Comparison of ENCODE assay signal across 24 cellular contexts in the genomic region with DNA sequence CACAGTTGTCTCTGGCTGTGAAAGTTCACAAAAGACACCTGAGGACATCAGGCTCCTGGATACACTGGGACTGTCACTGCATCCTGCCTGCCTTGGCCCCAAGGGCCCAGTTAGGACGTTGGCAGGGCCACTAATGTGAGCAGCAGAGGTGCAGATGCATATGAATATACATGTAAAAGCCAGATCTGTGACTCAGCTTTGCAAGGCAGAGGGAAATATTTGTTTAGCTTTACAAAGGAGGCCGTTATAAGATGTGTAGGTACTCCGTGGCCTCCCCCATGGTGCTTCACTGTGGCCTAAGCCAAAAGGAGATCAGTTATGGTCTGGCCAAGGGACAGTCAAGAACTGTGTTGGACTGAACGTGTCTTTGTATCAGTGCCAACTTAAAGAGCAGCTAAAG. TPM values are rescaled to one million over a fixed set of nuclear protein-coding genes. Genes with fewer than 3 reads are reported as not detected.
DNase-seq lines count a peak whose midpoint lies in the region; ATAC-seq, FAIRE-seq and TF ChIP-seq lines count a peak whose summit lies in the region.
"Had no signal": no experiment of that assay in that cellular context is flagged by ENCODE, and none has a peak within 500 bp of the region (broad histone marks: within the 10 kb centered on the region; RNA-seq: fewer than 3 reads in every experiment).

No MANE protein-coding gene starts in this region.

- ATAC-seq in left lung, result peak; percentile 35

- H3K4me3 ChIP-seq in bronchial epithelial cell (ENCODE audit: low read depth, low read length) (no peak overlapping the region), left lung (no peak overlapping the region), esophagus squamous epithelium (no peak overlapping the region)

- no peaks in the 10 kb centered on the region for H3K36me3 ChIP-seq in bronchial epithelial cell (ENCODE audit: control insufficient read depth, insufficient read depth, low read length)
- H3K36me3 ChIP-seq in left lung, result no peaks in the 10 kb centered on the region
- peaks cover 0 to 25% (median 0%) of the 10 kb centered on the region in 3 donors for H3K36me3 ChIP-seq in esophagus squamous epithelium

- WGBS in esophagus squamous epithelium, 2 donors, result 53 to 69% methylated on average over 3 of the region's 4 CpGs

- H3K27me3 ChIP-seq in bronchial epithelial cell (ENCODE audit: control insufficient read depth, insufficient read depth, low read length) (no peaks in the 10 kb centered on the region), left lung (no peaks in the 10 kb centered on the region), esophagus squamous epithelium (no peaks in the 10 kb centered on the region)

- no peak for TF ChIP-seq POLR2A in esophagus squamous epithelium (IDR thresholded peaks at IDR 0.05)

- H3K27ac ChIP-seq in left lung, result peak overlapping the region in 1 of 2 donors; percentile 60
- H3K27ac ChIP-seq in esophagus squamous epithelium, result no peak overlapping the region
- H3K27ac ChIP-seq: HL-60 had no signal

- H3K4me1 ChIP-seq in left lung (peaks cover 16 to 30% of the 10 kb centered on the region in 2 donors), esophagus squamous epithelium (peaks cover 0 to 38% (median 4%) of the 10 kb centered on the region in 3 donors)

- DNase-seq in DMS153 (lab: John Stamatoyannopoulos, UW) (peak; percentile 26), DMS153 treated with DMSO at 0.1 percent for 48 hours (lab: John Stamatoyannopoulos, UW; ENCODE audit: unreplicated experiment) (no peak), ELR (ENCODE audit: low read depth) (peak; percentile 5), bronchial epithelial cell (ENCODE audit: low read depth) (peak; percentile 68), left lung (no peak), esophagus squamous epithelium (lab: John Stamatoyannopoulos, UW) (no peak), cerebellar cortex (ENCODE audit: low spot score) (no peak)
- DNase-seq in activated naive CD4-positive, alpha-beta T cell treated with anti-CD3 and anti-CD28 coated beads, Interleukin-2, amount 50 U/mL, for 16 hours, result no peak
- DNase-seq: 8988T; ACHN; Calu3; DMS79 treated with DMSO at 0.1 percent for 48 hours; NCI-H1048; NCI-H1417; NCI-H1694 treated with DMSO at 0.1 percent for 48 hours; NCI-H2171 treated with DMSO at 0.1 percent for 48 hours; NCI-H524 treated with DMSO at 0.1 percent for 48 hours; NCI-H82; NK-92 treated with Interleukin-12 subunit alpha and Interleukin-12 subunit beta, amount 100 ng/mL, for 24 hours; RPMI8226; SHP77 had no signal

- TF ChIP-seq CTCF in bronchial epithelial cell (IDR thresholded peaks at IDR 0.05; ENCODE audit: insufficient read depth, low read length, severe bottlenecking), result no peak
- TF ChIP-seq CTCF in left lung (IDR thresholded peaks at IDR 0.05), result no peak
- TF ChIP-seq CTCF in esophagus squamous epithelium (IDR thresholded peaks at IDR 0.05), result no peak

- no peak for FAIRE-seq in bronchial epithelial cell (lab: Jason Lieb, UNC)
- FAIRE-seq: GM19239, H54 had no signal

- H3K9me3 ChIP-seq in left lung (no peaks in the 10 kb centered on the region), esophagus squamous epithelium (no peaks in the 10 kb centered on the region)

- intact Hi-C loops in left lung (cut with DNase I), result no loop called here
- intact Hi-C loops in esophagus squamous epithelium (cut with DNase I), result no loop called here

RNA-seq across cellular contexts. Expression of gene C1QTNF3, which starts 4.1 kb away (rescaled TPM):
- 0.26 TPM in 2 replicates for total RNA-seq in bronchial epithelial cell
- 10 to 100 TPM in 1 of 2 donors, 1 to 10 TPM in 1; 4.5 to 25.6 TPM for total RNA-seq in left lung
- total RNA-seq in esophagus squamous epithelium, result 1 to 10 TPM in 3 of 4 donors, under 1 TPM in 1; 0.53 to 5.1 (median 1.6) TPM

RNA-seq across cellular contexts. Expression of gene AMACR, which starts 39.3 kb away (rescaled TPM):
- 6.3 and 6.5 TPM in 2 replicates for total RNA-seq in bronchial epithelial cell
- total RNA-seq in left lung, result 10 to 100 TPM; 13.6 to 24.3 TPM
- 10 to 100 TPM in 3 of 4 donors, 1 to 10 TPM in 1; 5.4 to 21.5 (median 15.5) TPM for total RNA-seq in esophagus squamous epithelium

Comparison
In these comparisons a context has a peak if more than half of its experiments do, and no peak if none do; other contexts are left out.
1. DNase-seq: peak in DMS153 (single experiment), ELR (single experiment) and bronchial epithelial cell (single experiment); none in DMS153 treated with DMSO at 0.1 percent for 48 hours (single experiment), left lung (0 of 2), esophagus squamous epithelium (single experiment), cerebellar cortex (single experiment) and activated naive CD4-positive, alpha-beta T cell treated with anti-CD3 and anti-CD28 coated beads, Interleukin-2, amount 50 U/mL, for 16 hours (single experiment).